Comparison of ENCODE assay signal across 7 cellular contexts in the genomic region with DNA sequence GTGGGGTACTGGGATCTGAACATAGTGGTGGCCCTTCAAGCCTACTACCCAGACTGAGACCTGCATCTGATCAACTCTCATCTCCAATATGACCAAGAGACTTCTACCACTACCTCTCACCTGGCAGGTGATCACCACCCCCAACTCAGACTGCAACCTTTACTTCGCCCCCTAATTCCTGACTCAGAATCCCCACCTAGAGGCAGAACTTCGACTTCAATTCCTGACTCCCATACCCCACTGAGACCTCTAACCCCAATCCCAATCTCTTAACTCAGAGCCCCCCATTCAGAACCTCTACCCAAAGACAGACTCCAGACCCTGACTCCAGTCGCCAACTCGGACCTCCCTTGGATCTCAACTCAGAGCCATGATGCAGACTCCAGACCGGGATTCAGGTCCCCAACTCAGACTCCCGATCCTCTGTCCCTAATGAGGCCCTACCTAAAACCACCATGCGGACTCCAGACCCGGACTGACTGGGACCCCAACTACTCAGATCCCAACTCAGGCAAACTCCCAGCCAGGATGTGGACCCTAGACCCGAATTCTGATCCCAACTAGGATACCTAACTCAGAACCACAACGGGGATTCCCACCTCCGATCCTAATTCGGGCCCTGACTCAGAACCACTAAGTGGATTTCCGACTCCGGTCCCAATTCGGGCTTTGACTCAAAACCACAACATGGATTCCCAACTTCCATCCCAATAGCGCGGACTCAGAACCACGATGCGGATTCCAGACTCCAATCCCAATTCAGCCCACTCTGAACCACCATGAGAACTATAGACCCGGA. TPM values are rescaled to one million over a fixed set of nuclear protein-coding genes. Genes with fewer than 3 reads are reported as not detected.
DNase-seq lines count a peak whose midpoint lies in the region; ATAC-seq lines count a peak whose summit lies in the region.

No MANE protein-coding gene starts in this region.

- H3K4me3 Mint-ChIP-seq in immature natural killer cell = peak overlapping the region; percentile 77 to 87 (median 80)

- H3K4me1 ChIP-seq in HUES6 (ENCODE audit: control insufficient read depth, insufficient read depth, low read length) (peaks cover 57% of the 10 kb centered on the region), subcutaneous abdominal adipose tissue (ENCODE audit: control insufficient read depth in 5 of 5, insufficient read depth in 5 of 5, low read length in 5 of 5) (peaks cover 5 to 51% (median 45%) of the 10 kb centered on the region in 5 donors)

- H3K9ac ChIP-seq in HUES6 (ENCODE audit: low read length) (peak overlapping the region; percentile 84), subcutaneous abdominal adipose tissue (ENCODE audit: low read length in 5 of 5) (peak overlapping the region in 4 of 5 donors; percentile 66 to 79 (median 78))

- H3K27ac ChIP-seq in HUES6 (ENCODE audit: low read depth, low read length) (no peak overlapping the region), subcutaneous abdominal adipose tissue (ENCODE audit: low read depth, low read length) (no peak overlapping the region)

- peaks cover 26% of the 10 kb centered on the region for H3K27me3 ChIP-seq in HUES6 (ENCODE audit: control insufficient read depth, insufficient read depth, low read length)
- no peaks in the 10 kb centered on the region for H3K27me3 ChIP-seq in subcutaneous abdominal adipose tissue (ENCODE audit: control insufficient read depth in 5 of 5, insufficient read depth in 4 of 5, low read length in 5 of 5)

- H3K4me1 Mint-ChIP-seq in immature natural killer cell = peaks cover 13 to 18% of the 10 kb centered on the region in 2 donors

- no peaks in the 10 kb centered on the region for H3K9me3 ChIP-seq in HUES6 (ENCODE audit: control insufficient read depth, insufficient read depth, low read depth, low read length)
- H3K9me3 ChIP-seq in subcutaneous abdominal adipose tissue (ENCODE audit: control insufficient read depth in 5 of 5, low read length in 5 of 5) = no peaks in the 10 kb centered on the region

- DNase-seq in activated naive CD4-positive, alpha-beta T cell treated with anti-CD3 and anti-CD28 coated beads, Interleukin-2, amount 50 U/mL, for 72 hours (ENCODE audit: low spot score in 2 of 2) = peak in 1 of 2 donors; percentile 18
- DNase-seq in immature natural killer cell = no peak
- no peak for DNase-seq in COLO668 (lab: John Stamatoyannopoulos, UW; ENCODE audit: unreplicated experiment)
- no peak for DNase-seq in AG08396 (ENCODE audit: low spot score)

- no peak for ATAC-seq in activated naive CD4-positive, alpha-beta T cell treated with anti-CD3 and anti-CD28 coated beads, Interleukin-2, amount 50 U/mL, for 72 hours
- no peak for ATAC-seq in GM18511 (IDR thresholded peaks at IDR 0.05; ENCODE audit: unreplicated experiment)

- peaks cover 9 to 13% (median 9%) of the 10 kb centered on the region in 3 donors for H3K27me3 Mint-ChIP-seq in immature natural killer cell (ENCODE audit: low read depth in 3 of 3)

- H3K36me3 Mint-ChIP-seq in activated naive CD4-positive, alpha-beta T cell treated with anti-CD3 and anti-CD28 coated beads, Interleukin-2, amount 50 U/mL, for 72 hours = peaks cover 11 to 12% of the 10 kb centered on the region in 2 donors
- H3K36me3 Mint-ChIP-seq in immature natural killer cell = no peaks in the 10 kb centered on the region

- H3K36me3 ChIP-seq in HUES6 (ENCODE audit: control insufficient read depth, insufficient read depth, low read length) (no peaks in the 10 kb centered on the region), subcutaneous abdominal adipose tissue (ENCODE audit: control insufficient read depth in 5 of 5, insufficient read depth in 5 of 5, low read length in 5 of 5) (no peaks in the 10 kb centered on the region)

- peak overlapping the region; percentile 32 to 67 for H3K27ac Mint-ChIP-seq in activated naive CD4-positive, alpha-beta T cell treated with anti-CD3 and anti-CD28 coated beads, Interleukin-2, amount 50 U/mL, for 72 hours
- peak overlapping the region in 2 of 6 donors; percentile 14 to 57 for H3K27ac Mint-ChIP-seq in immature natural killer cell

- peak overlapping the region; percentile 75 for H3K4me3 ChIP-seq in HUES6 (ENCODE audit: low read depth, low read length)
- H3K4me3 ChIP-seq in subcutaneous abdominal adipose tissue (ENCODE audit: low read depth in 1 of 5, low read length in 5 of 5) = peak overlapping the region; percentile 59 to 82 (median 74)

- no peaks in the 10 kb centered on the region for H3K9me3 Mint-ChIP-seq in activated naive CD4-positive, alpha-beta T cell treated with anti-CD3 and anti-CD28 coated beads, Interleukin-2, amount 50 U/mL, for 72 hours
- H3K9me3 Mint-ChIP-seq in immature natural killer cell = no peaks in the 10 kb centered on the region

RNA-seq across cellular contexts. Expression of gene KCNQ1OT1, which starts 1.2 kb away (rescaled TPM):
- total RNA-seq in activated naive CD4-positive, alpha-beta T cell treated with anti-CD3 and anti-CD28 coated beads, Interleukin-2, amount 50 U/mL, for 72 hours = under 1 TPM; 0.30 to 0.49 TPM
- polyA plus RNA-seq in immature natural killer cell = under 1 TPM in 2 of 3 donors, not detected in 1; 0.04 to 0.12 TPM
